ENCODE assay signal across 15 cellular contexts in genomic region chr13:50355797-50356196, GRCh38.
A peak's percentile ranks its signal among the peaks of the same experiment; 100 is the strongest.
DNase-seq lines count a peak whose midpoint lies in the region; ATAC-seq and TF ChIP-seq lines count a peak whose summit lies in the region.
"Had no signal": no experiment of that assay in that cellular context is flagged by ENCODE, and none has a peak within 500 bp of the region (broad histone marks: within the 10 kb centered on the region; RNA-seq: fewer than 3 reads in every experiment).

No MANE protein-coding gene starts in this region.

- peaks cover 27 to 56% (median 46%) of the 10 kb centered on the region in 4 donors for H3K4me1 Mint-ChIP-seq in CD4-positive, alpha-beta memory T cell
- H3K4me1 Mint-ChIP-seq in activated T-helper 17 cell treated with anti-CD3 and anti-CD28 coated beads, Interleukin-2, amount 50 U/mL, for 72 hours = peaks cover 32% of the 10 kb centered on the region

- H3K36me3 Mint-ChIP-seq in CD4-positive, alpha-beta memory T cell = no peaks in the 10 kb centered on the region
- H3K36me3 Mint-ChIP-seq in activated T-helper 17 cell treated with anti-CD3 and anti-CD28 coated beads, Interleukin-2, amount 50 U/mL, for 72 hours (ENCODE audit: low read depth) = no peaks in the 10 kb centered on the region
- H3K36me3 Mint-ChIP-seq: naive B cell had no signal

- no peaks in the 10 kb centered on the region for H3K36me3 ChIP-seq in CD4-positive, alpha-beta memory T cell (ENCODE audit: insufficient read depth, low read length)
- no peaks in the 10 kb centered on the region for H3K36me3 ChIP-seq in brain microvascular endothelial cell (replicated peaks)
- H3K36me3 ChIP-seq: upper lobe of left lung had no signal

- no peak for DNase-seq in CD4-positive, alpha-beta memory T cell
- no peak for DNase-seq in brain microvascular endothelial cell
- no peak for DNase-seq in RKO (ENCODE audit: low spot score)
- DNase-seq: naive B cell, NCI-H1417 treated with DMSO at 0.1 percent for 48 hours, NCI-H2227 treated with DMSO at 0.1 percent for 48 hours, upper lobe of left lung had no signal

- peak overlapping the region in 7 of 8 donors; percentile 45 to 80 (median 71) for H3K4me3 Mint-ChIP-seq in CD4-positive, alpha-beta memory T cell
- H3K4me3 Mint-ChIP-seq in activated T-helper 17 cell treated with anti-CD3 and anti-CD28 coated beads, Interleukin-2, amount 50 U/mL, for 72 hours = peak overlapping the region; percentile 36

- H3K9me3 ChIP-seq in CD4-positive, alpha-beta memory T cell (ENCODE audit: control insufficient read depth in 1 of 2, low read length in 2 of 2) = no peaks in the 10 kb centered on the region
- H3K9me3 ChIP-seq: upper lobe of left lung had no signal

- intact Hi-C loops in CD4-positive, alpha-beta memory T cell (cut with micrococcal nuclease) = loop anchor here (2.0 to 5.0 kb wide), 2 partner anchors 13 to 557 kb away; no protein-coding TSS in a partner anchor

- in situ Hi-C loops in brain microvascular endothelial cell (cut with HindIII; ENCODE audit: low pct_ligation_motif_present, low sequenced_read_pairs) = no loop called here

- CTCF ChIA-PET in CD4-positive, alpha-beta memory T cell (lab: Charles Lee; ENCODE audit: partially characterized antibody) = interaction anchor here (1.0 to 1.7 kb wide), 3 partner anchors 15 to 166 kb away, joined by 3 to 4 read pairs (median 3); no protein-coding TSS in a partner anchor

- peak overlapping the region in 6 of 7 donors; percentile 51 to 85 (median 75) for H3K27ac Mint-ChIP-seq in CD4-positive, alpha-beta memory T cell
- H3K27ac Mint-ChIP-seq in activated T-helper 17 cell treated with anti-CD3 and anti-CD28 coated beads, Interleukin-2, amount 50 U/mL, for 72 hours = no peak overlapping the region

- no peaks in the 10 kb centered on the region for H3K27me3 ChIP-seq in CD4-positive, alpha-beta memory T cell (ENCODE audit: insufficient read depth, low read length)
- H3K27me3 ChIP-seq in brain microvascular endothelial cell (replicated peaks) = no peaks in the 10 kb centered on the region
- H3K27me3 ChIP-seq: hepatocyte, upper lobe of left lung had no signal

- H3K4me1 ChIP-seq in CD4-positive, alpha-beta memory T cell (ENCODE audit: insufficient read depth, low read length) = peaks cover 45% of the 10 kb centered on the region

- H3K27me3 Mint-ChIP-seq in CD4-positive, alpha-beta memory T cell = no peaks in the 10 kb centered on the region
- no peaks in the 10 kb centered on the region for H3K27me3 Mint-ChIP-seq in activated T-helper 17 cell treated with anti-CD3 and anti-CD28 coated beads, Interleukin-2, amount 50 U/mL, for 72 hours
- H3K27me3 Mint-ChIP-seq: naive B cell had no signal

- ATAC-seq in GM18861 (IDR thresholded peaks at IDR 0.05; ENCODE audit: unreplicated experiment) (peak; percentile 67), HG03097 (IDR thresholded peaks at IDR 0.05; ENCODE audit: low FRiP score, unreplicated experiment) (peak; percentile 50), GM21528 (IDR thresholded peaks at IDR 0.05; ENCODE audit: low FRiP score, unreplicated experiment) (no peak)
- ATAC-seq in activated T-helper 17 cell treated with anti-CD3 and anti-CD28 coated beads, Interleukin-2, amount 50 U/mL, for 72 hours (replicated peaks) = peak; percentile 77
- ATAC-seq: esophagus mucosa, left lobe of liver had no signal

- POLR2A ChIA-PET in CD4-positive, alpha-beta memory T cell (lab: Charles Lee; ENCODE audit: partially characterized antibody) = interaction anchor here (2.7 kb wide), 1 partner anchor 10 kb away, joined by 11 read pairs; no protein-coding TSS in a partner anchor

- H3K9me3 Mint-ChIP-seq in CD4-positive, alpha-beta memory T cell = no peaks in the 10 kb centered on the region
- H3K9me3 Mint-ChIP-seq in activated T-helper 17 cell treated with anti-CD3 and anti-CD28 coated beads, Interleukin-2, amount 50 U/mL, for 72 hours = no peaks in the 10 kb centered on the region
- H3K9me3 Mint-ChIP-seq: naive B cell had no signal

- no peak overlapping the region for H3K27ac ChIP-seq in CD4-positive, alpha-beta memory T cell (ENCODE audit: low read depth, low read length)
- H3K27ac ChIP-seq in brain microvascular endothelial cell = no peak overlapping the region
- H3K27ac ChIP-seq: coronary artery, hepatocyte, upper lobe of left lung had no signal

- TF ChIP-seq CTCF in brain microvascular endothelial cell (IDR thresholded peaks at IDR 0.05; ENCODE audit: low read depth, low read length, missing control alignments) = no peak

- H3K4me3 ChIP-seq in CD4-positive, alpha-beta memory T cell (ENCODE audit: low read length in 2 of 2) = peak overlapping the region in 1 of 2 donors; percentile 14
- H3K4me3 ChIP-seq in brain microvascular endothelial cell (ENCODE audit: low read depth, low read length) = no peak overlapping the region
- H3K4me3 ChIP-seq: coronary artery, hepatocyte, upper lobe of left lung had no signal
